In genomic region chr16:66549284-66550131, GRCh38 we compare ENCODE assay signal across 8 cellular contexts. TPM values are rescaled to one million over a fixed set of nuclear protein-coding genes. Genes with fewer than 3 reads are reported as not detected.
A peak's percentile ranks its signal among the peaks of the same experiment; 100 is the strongest.
DNase-seq lines count a peak whose midpoint lies in the region; ATAC-seq and TF ChIP-seq lines count a peak whose summit lies in the region.

TK2 (minus strand) TSS chr16:66550122; CDS start chr16:66550061, 61 bp downstream.

- DNase-seq in GM10266 (ENCODE audit: extremely low spot score) (peak; percentile 79), IMR-90 (peak; percentile 72), T1000 (lab: John Stamatoyannopoulos, UW) (peak; percentile 14), astrocyte of the spinal cord (ENCODE audit: low read depth, low spot score) (peak; percentile 78), hepatic stellate cell (ENCODE audit: low spot score) (peak; percentile 83), pulmonary artery endothelial cell (ENCODE audit: low read depth, low spot score) (no peak), cortex of kidney (lab: John Stamatoyannopoulos, UW) (no peak)

- H4K5ac ChIP-seq in IMR-90 (ENCODE audit: low read depth, low read length): peak within 1 kb of the TSS; percentile 88

- TF ChIP-seq CTCF in GM10266 (IDR thresholded peaks at IDR 0.05; ENCODE audit: control insufficient read depth, insufficient read depth, low read depth, missing control alignments) (peak; percentile 39), IMR-90 (conservative IDR thresholded peaks at IDR 0.05; ENCODE audit: low read depth, low read length) (0 out of 2 replicates have a peak, but pooled peaks have one; percentile 31), astrocyte of the spinal cord (IDR thresholded peaks at IDR 0.05; ENCODE audit: low read depth, low read length) (no peak)

- peak within 1 kb of the TSS; percentile 37 for H2AK9ac ChIP-seq in IMR-90 (replicated peaks; ENCODE audit: low read depth, low read length, poor library complexity)

- BruUV-seq in IMR-90 (replicated peaks; lab: Mats Ljungman, UMichigan): no TSS peak

- TF ChIP-seq RAD21 in IMR-90 (IDR thresholded peaks at IDR 0.05; ENCODE audit: low read length): peak; percentile 26

- peak within 1 kb of the TSS; percentile 90 to 99 for H4K8ac ChIP-seq in IMR-90 (ENCODE audit: low read depth in 2 of 2, low read length in 2 of 2)

- peak within 1 kb of the TSS; percentile 78 for H3K18ac ChIP-seq in IMR-90 (ENCODE audit: low read depth, low read length)

- in situ Hi-C loops in IMR-90 (cut with MboI; ENCODE audit: low sequenced_read_pairs) (loop anchor here (5.0 kb wide), 1 partner anchor 53 kb away; the partner anchor contains the start of gene CMTM3), astrocyte of the spinal cord (cut with HindIII; ENCODE audit: low sequenced_read_pairs) (no loop called here)

- peak; percentile 72 for ATAC-seq in IMR-90 (ENCODE audit: low read depth)
- no peak for ATAC-seq in GM21526 (IDR thresholded peaks at IDR 0.05; ENCODE audit: low FRiP score, unreplicated experiment)

- H2BK5ac ChIP-seq in IMR-90 (ENCODE audit: low read depth, low read length, poor library complexity, severe bottlenecking): peak within 1 kb of the TSS; percentile 67

- intact Hi-C loops in IMR-90 (cut with micrococcal nuclease): no loop called here

- H3K4me2 ChIP-seq in IMR-90 (ENCODE audit: low read depth, low read length): peak within 1 kb of the TSS; percentile 85

- POLR2A ChIA-PET in IMR-90 (lab: Charles Lee; ENCODE audit: unreplicated experiment): no interaction called here

- peak within 1 kb of the TSS; percentile 84 for H4K91ac ChIP-seq in IMR-90 (ENCODE audit: insufficient read depth, low read depth, low read length)

- H4K20me1 ChIP-seq in IMR-90 (ENCODE audit: insufficient read depth, low read length): no peaks in the 10 kb centered on the region

- TF ChIP-seq POLR2A in IMR-90 (IDR thresholded peaks at IDR 0.05; ENCODE audit: low read depth, low read length): peak; percentile 75; the same call in 1 of the 2 replicates

- H3K9me3 ChIP-seq in IMR-90 (ENCODE audit: control insufficient read depth, insufficient read depth, low read length): no peaks in the 10 kb centered on the region

- peak within 1 kb of the TSS; percentile 57; the same call in 1 of the 2 replicates for H2BK20ac ChIP-seq in IMR-90 (ENCODE audit: low read depth, low read length)

- CTCF ChIA-PET in IMR-90 (lab: Yijun Ruan, JAX): no interaction called here

- H2AFZ ChIP-seq in IMR-90 (replicated peaks; ENCODE audit: low read length, poor library complexity): peak within 1 kb of the TSS; percentile 83

- H3K23ac ChIP-seq in IMR-90 (ENCODE audit: low read depth, low read length): peak within 1 kb of the TSS; percentile 90

- H3K79me1 ChIP-seq in IMR-90 (ENCODE audit: low read depth in 1 of 2, low read length in 2 of 2): peaks cover 39 to 47% of the 10 kb centered on the region in 2 experiments

- H3K4me3 ChIP-seq in IMR-90 (ENCODE audit: insufficient read depth, low read depth, low read length): peak within 1 kb of the TSS; percentile 74
- H3K4me3 ChIP-seq in astrocyte of the spinal cord (ENCODE audit: low read depth, low read length): peak within 1 kb of the TSS; percentile 64

- H3K27ac ChIP-seq in IMR-90 (ENCODE audit: insufficient read depth, low read length): peak within 1 kb of the TSS; percentile 93

- H2BK120ac ChIP-seq in IMR-90 (ENCODE audit: low read depth, low read length): peak within 1 kb of the TSS; percentile 86

- peaks cover 7% of the 10 kb centered on the region for H3K4me1 ChIP-seq in IMR-90 (ENCODE audit: control insufficient read depth, insufficient read depth, low read length)

- H3K9ac ChIP-seq in IMR-90 (ENCODE audit: low read depth, low read length): peak within 1 kb of the TSS; percentile 94

- H3K56ac ChIP-seq in IMR-90 (ENCODE audit: extremely low read depth, insufficient read depth, low read length): peak within 1 kb of the TSS; percentile 64

- peak within 1 kb of the TSS; percentile 46; the same call in 1 of the 3 replicates for H2BK15ac ChIP-seq in IMR-90 (ENCODE audit: low read depth, low read length)

- no peaks in the 10 kb centered on the region for H3K27me3 ChIP-seq in IMR-90 (ENCODE audit: control insufficient read depth, insufficient read depth, low read length)

- dilution Hi-C loops in IMR-90 (cut with HindIII; ENCODE audit: low sequenced_read_pairs, unreplicated experiment): no loop called here

- 0% methylated on average over 25 of the region's 80 CpGs; no CpG with 5 or more reads in 1 of the 2 experiments for WGBS in IMR-90 (ENCODE audit: extremely low coverage in 2 of 2, insufficient read length in 1 of 2), 2 experiments

- H3K14ac ChIP-seq in IMR-90 (replicated peaks; ENCODE audit: low read depth, low read length): peak within 1 kb of the TSS; percentile 96

- H3K36me3 ChIP-seq in IMR-90 (ENCODE audit: control insufficient read depth, insufficient read depth, low read length): peaks cover 2% of the 10 kb centered on the region; the same call in 1 of the 2 replicates

- H2AK5ac ChIP-seq in IMR-90 (ENCODE audit: low read depth, low read length): peak within 1 kb of the TSS; percentile 91

- H3K9me1 ChIP-seq in IMR-90 (ENCODE audit: insufficient read depth, low read length): peaks cover 12% of the 10 kb centered on the region; the same call in 1 of the 2 replicates

- peak within 1 kb of the TSS; percentile 90 for H3K4ac ChIP-seq in IMR-90 (ENCODE audit: low read depth, low read length)

TF ChIP-seq in IMR-90, 13 proteins besides CTCF, POLR2A, EP300 and RAD21:
- TF ChIP-seq SMC3 (IDR thresholded peaks at IDR 0.05; ENCODE audit: low read depth, low read length) (no peak), MAZ (IDR thresholded peaks at IDR 0.05; ENCODE audit: borderline replicate concordance, low read depth, low read length) (peak; percentile 29; the same call in 1 of the 2 replicates)

RNA-seq across cellular contexts. Expression of gene TK2, which starts in this region (rescaled TPM):
- total RNA-seq in IMR-90 (2012; rRNA removed) (16.5 and 20.0 TPM in 2 replicates), pulmonary artery endothelial cell (25.8 and 38.4 TPM in 2 replicates)
- polyA plus RNA-seq in IMR-90 (2012; rRNA removed): 12.6 and 14.7 TPM in 2 replicates
- 8.9 and 10.2 TPM in 2 replicates for polyA plus RNA-seq in IMR-90 (2012; cell fraction: cytosol; rRNA removed)
- 19.2 and 37.2 TPM in 2 replicates for polyA plus RNA-seq in IMR-90 (2012; cell fraction: nucleus; rRNA removed; ENCODE audit: low replicate concordance)

Comparison
In these comparisons a context has a peak if more than half of its experiments do, and no peak if none do; other contexts are left out.
1. DNase-seq: peak in GM10266 (single experiment), IMR-90 (single experiment), T1000 (single experiment), astrocyte of the spinal cord (single experiment) and hepatic stellate cell (single experiment); none in pulmonary artery endothelial cell (single experiment) and cortex of kidney (single experiment).